In the genomic region with DNA sequence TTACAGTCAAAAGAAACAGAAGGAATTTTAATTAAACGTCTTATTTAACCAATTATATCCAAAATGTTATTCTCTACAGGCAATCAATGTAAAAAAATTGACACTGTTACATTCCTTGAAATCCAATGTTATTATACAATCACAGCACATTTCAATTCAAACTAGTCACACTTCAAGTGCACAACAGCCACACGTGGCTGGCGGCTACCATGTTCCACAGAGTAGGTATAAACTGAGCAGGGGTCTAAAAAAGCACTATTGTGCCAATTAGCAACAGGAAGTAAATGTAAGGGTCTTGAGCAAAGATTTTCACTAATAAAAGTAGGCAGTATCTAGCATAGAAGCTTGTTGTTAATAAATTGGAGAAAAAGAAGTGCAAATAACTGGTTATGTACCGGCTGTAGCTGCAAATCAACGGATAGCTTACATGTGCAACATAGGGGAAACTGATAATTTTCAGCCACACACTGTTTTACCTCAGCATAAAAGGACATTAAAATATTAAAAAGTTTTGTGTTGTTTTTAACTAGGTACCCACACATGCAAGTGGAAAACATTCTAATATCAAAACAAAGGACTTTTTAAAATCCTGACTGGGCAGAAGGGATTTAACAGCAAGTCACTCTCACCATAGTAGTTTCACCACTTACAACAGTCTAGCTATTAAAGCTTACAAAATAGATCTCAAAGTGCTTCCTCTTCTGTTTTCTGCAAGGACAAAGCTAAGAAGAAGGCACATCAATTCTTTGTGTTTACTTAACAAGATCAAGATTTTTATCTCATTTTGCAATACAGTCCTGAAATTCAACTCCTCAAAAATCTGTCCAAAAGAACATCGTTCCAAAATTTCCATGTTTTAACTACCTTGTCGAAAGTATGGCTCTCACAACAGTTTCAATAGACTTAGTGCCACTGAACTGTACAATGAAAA, we compare ENCODE assay signal across 9 cellular contexts. TPM values are rescaled to one million over a fixed set of nuclear protein-coding genes. Genes with fewer than 3 reads are reported as not detected.
DNase-seq lines count a peak whose midpoint lies in the region; ATAC-seq, FAIRE-seq and TF ChIP-seq lines count a peak whose summit lies in the region.
"Had no signal": no experiment of that assay in that cellular context is flagged by ENCODE, and none has a peak within 500 bp of the region (broad histone marks: within the 10 kb centered on the region; RNA-seq: fewer than 3 reads in every experiment).

No MANE protein-coding gene starts in this region.

- H3K27me3 Mint-ChIP-seq in activated T-helper 17 cell treated with anti-CD3 and anti-CD28 coated beads, Interleukin-2, amount 50 U/mL, for 72 hours: no peaks in the 10 kb centered on the region

- H3K27me3 ChIP-seq in HepG2 (ENCODE audit: control insufficient read depth in 1 of 2, insufficient read depth in 2 of 2, low read length in 2 of 2): no peaks in the 10 kb centered on the region; a peak in 1 of 5 replicates

- FAIRE-seq in A549 (lab: Jason Lieb, UNC): no peak
- peak; percentile 8 for FAIRE-seq in HepG2 (lab: Jason Lieb, UNC)

- H3K27ac ChIP-seq in A549 (no peak overlapping the region), HepG2 (ENCODE audit: extremely low read length, insufficient read depth, low read length) (no peak overlapping the region)

- peaks cover 32% of the 10 kb centered on the region; the same call in 2 of the 3 replicates for H3K4me1 ChIP-seq in A549
- peaks cover 57% of the 10 kb centered on the region for H3K4me1 ChIP-seq in HepG2 (ENCODE audit: insufficient read depth, low read length)

- H3K36me3 ChIP-seq in HepG2 (replicated peaks in 1 of 2; ENCODE audit: control insufficient read depth in 1 of 2, insufficient read depth in 2 of 2, low read length in 2 of 2): peaks cover 0 to under 1% of the 10 kb centered on the region in 2 experiments; a peak in 1 of 5 replicates

- peak overlapping the region; percentile 96 for H3K4me3 Mint-ChIP-seq in activated T-helper 17 cell treated with anti-CD3 and anti-CD28 coated beads, Interleukin-2, amount 50 U/mL, for 72 hours

- peaks cover 73% of the 10 kb centered on the region for H3K36me3 Mint-ChIP-seq in activated T-helper 17 cell treated with anti-CD3 and anti-CD28 coated beads, Interleukin-2, amount 50 U/mL, for 72 hours (ENCODE audit: low read depth)

- no peaks in the 10 kb centered on the region for H3K9me3 ChIP-seq in A549
- H3K9me3 ChIP-seq in HepG2 (ENCODE audit: low read length): no peaks in the 10 kb centered on the region

- TF ChIP-seq EP300 in A549 (IDR thresholded peaks at IDR 0.05) (no peak), HepG2 (IDR thresholded peaks at IDR 0.05; ENCODE audit: low read depth in 2 of 2, low read length in 2 of 2) (no peak), HepG2 (CRISPR knock-in tag; IDR thresholded peaks at IDR 0.05; ENCODE audit: borderline replicate concordance) (no peak)

- H3K79me2 ChIP-seq in HepG2 (ENCODE audit: insufficient read depth, low read length): peaks cover 75% of the 10 kb centered on the region

- H3K9me3 Mint-ChIP-seq in activated T-helper 17 cell treated with anti-CD3 and anti-CD28 coated beads, Interleukin-2, amount 50 U/mL, for 72 hours: peaks cover 4% of the 10 kb centered on the region

- H2AFZ ChIP-seq in HepG2 (ENCODE audit: low read length): no peak overlapping the region

- BruUV-seq in HepG2 (replicated peaks; lab: Mats Ljungman, UMichigan): no TSS peak

- intact Hi-C loops in HepG2 (cut with micrococcal nuclease; ENCODE audit: unreplicated experiment): loop anchor here (5.0 kb wide), 1 partner anchor 38 kb away; a partner anchor contains a TSS

- in situ Hi-C loops in HepG2 (cut with HindIII; ENCODE audit: extremely low pct_ligation_motif_present, low pct_unique_long_range_greater_than_20kb): no loop called here

- H3K9ac ChIP-seq in HepG2 (ENCODE audit: insufficient read depth, low read depth, low read length): peak overlapping the region; percentile 100; the same call in 1 of the 2 replicates

- H3K4me1 Mint-ChIP-seq in activated T-helper 17 cell treated with anti-CD3 and anti-CD28 coated beads, Interleukin-2, amount 50 U/mL, for 72 hours: peaks cover 44% of the 10 kb centered on the region

- no peak for TF ChIP-seq POLR2A in A549 (IDR thresholded peaks at IDR 0.05; ENCODE audit: low read length)
- TF ChIP-seq POLR2A in HepG2 (IDR thresholded peaks at IDR 0.05; ENCODE audit: insufficient read depth in 1 of 2, low read depth in 2 of 2, low read length in 2 of 2): 0 out of 4 replicates have a peak, but pooled peaks of 1 of the 2 experiments have one; percentile 7

- POLR2A ChIA-PET in A549 (lab: Yijun Ruan, JAX): no interaction called here
- POLR2A ChIA-PET in HepG2 (lab: Yijun Ruan, JAX): interaction anchor here (1.1 to 3.6 kb wide), 2 partner anchors 25 to 35 kb away, joined by 4 to 16 read pairs; a partner anchor contains a TSS

- ATAC-seq in A549 (no peak), HepG2 (no peak), GM18511 (IDR thresholded peaks at IDR 0.05; ENCODE audit: unreplicated experiment) (no peak)
- no peak for ATAC-seq in activated T-helper 17 cell treated with anti-CD3 and anti-CD28 coated beads, Interleukin-2, amount 50 U/mL, for 72 hours (replicated peaks)

- H3K27ac Mint-ChIP-seq in activated T-helper 17 cell treated with anti-CD3 and anti-CD28 coated beads, Interleukin-2, amount 50 U/mL, for 72 hours: peak overlapping the region; percentile 100

- DNase-seq in A549 (ENCODE audit: low read depth in 1 of 2, low spot score in 1 of 2): no peak
- DNase-seq in HFF-Myc (ENCODE audit: extremely low read depth, low read depth): no peak
- no peak for DNase-seq in HepG2 (ENCODE audit: low spot score)
- DNase-seq in NCI-H2107 treated with DMSO at 0.1 percent for 48 hours (lab: John Stamatoyannopoulos, UW; ENCODE audit: unreplicated experiment): no peak
- no peak for DNase-seq in NCI-H128 (lab: John Stamatoyannopoulos, UW; ENCODE audit: unreplicated experiment)
- no peak for DNase-seq in NCI-H2171 treated with DMSO at 0.1 percent for 48 hours (lab: John Stamatoyannopoulos, UW)

- TF ChIP-seq CTCF in A549 (IDR thresholded peaks at IDR 0.05) (no peak), HFF-Myc (IDR thresholded peaks at IDR 0.05; ENCODE audit: low read depth, low read length, missing control alignments) (no peak), HepG2 (CRISPR knock-in tag; IDR thresholded peaks at IDR 0.05) (no peak)

- WGBS in A549 (ENCODE audit: missing lambda C conversion rate): 70% methylated on average over 7 of the region's 7 CpGs
- 54% methylated on average over 7 of the region's 7 CpGs for WGBS in HepG2 (ENCODE audit: low lambda C conversion rate)

- H3K4me3 ChIP-seq in A549 (no peak overlapping the region), HFF-Myc (replicated peaks; ENCODE audit: low read depth, low read length) (peak overlapping the region; percentile 98), HepG2 (replicated peaks in 1 of 3; ENCODE audit: insufficient read depth in 1 of 3, low read depth in 2 of 3, low read length in 3 of 3) (peak overlapping the region; percentile 85 to 100 (median 99); a peak in 5 of 6 replicates)

- peaks cover 70% of the 10 kb centered on the region for H4K20me1 ChIP-seq in HepG2 (ENCODE audit: insufficient read depth, low read length)

- TF ChIP-seq RAD21 in A549 (conservative IDR thresholded peaks at IDR 0.05 in 1 of 2, IDR thresholded peaks at IDR 0.05 in 1 of 2) (no peak), HepG2 (CRISPR knock-in tag; IDR thresholded peaks at IDR 0.05) (no peak)

- H3K4me2 ChIP-seq in A549 (peak overlapping the region; percentile 91), HepG2 (ENCODE audit: low read depth, low read length) (peak overlapping the region; percentile 72)

- CTCF ChIA-PET in A549 (lab: Yijun Ruan, JAX) (no interaction called here), HepG2 (lab: Yijun Ruan, JAX; ENCODE audit: low intra/inter-chr PET ratio, low total read pairs) (no interaction called here)

RNA-seq across cellular contexts. Expression of a gene that starts 2.5 kb away (rescaled TPM):
- polyA plus RNA-seq in A549 (2011; rRNA removed) (221 and 236 TPM in 2 replicates), A549 (2017; fragmentation: RNase III; extraction: RNeasy Plus Mini Kit Qiagen cat#74134 plus additional on column Dnase treatment) (194 to 218 TPM (median 199 TPM) in 3 replicates), HepG2 (2011; rRNA removed) (115 and 150 TPM in 2 replicates)
- 44.7 and 53.6 TPM in 2 replicates for polyA plus RNA-seq in A549 (2012; cell fraction: cytosol; rRNA removed)
- polyA plus RNA-seq in A549 (2012; cell fraction: nucleus; rRNA removed): 38.1 and 54.3 TPM in 2 replicates
- 185 TPM in 2 replicates for polyA minus RNA-seq in A549 (2011; rRNA and poly(A)+ RNA removed)
- 100 to 1,000 TPM; 465 to 604 TPM for total RNA-seq in activated T-helper 17 cell treated with anti-CD3 and anti-CD28 coated beads, Interleukin-2, amount 50 U/mL, for 72 hours
- 313 and 582 TPM in 2 replicates for total RNA-seq in HepG2 (2016; rRNA removed; fragmentation: Illumina TruSeq; extraction: Trizol)
- total RNA-seq in HepG2 (2016; cell fraction: cytosol; rRNA removed; fragmentation: Illumina TruSeq; extraction: Trizol; ENCODE audit: low read depth): 97.9 and 113 TPM in 2 replicates
- 314 and 565 TPM in 2 replicates for total RNA-seq in HepG2 (2016; cell fraction: insoluble cytoplasmic fraction; rRNA removed; fragmentation: Illumina TruSeq; extraction: Trizol)
- total RNA-seq in HepG2 (2016; cell fraction: membrane; rRNA removed; fragmentation: Illumina TruSeq; extraction: Trizol): 270 and 306 TPM in 2 replicates
- 236 and 265 TPM in 2 replicates for total RNA-seq in HepG2 (2016; cell fraction: nucleus; rRNA removed; fragmentation: Illumina TruSeq; extraction: Trizol)
- polyA plus RNA-seq in HepG2 (2011; cell fraction: cytosol; rRNA removed): 130 and 182 TPM in 2 replicates
- 88.2 and 91.1 TPM in 2 replicates for polyA plus RNA-seq in HepG2 (2011; cell fraction: nucleus; rRNA removed)
- 455 and 466 TPM in 2 replicates for polyA plus RNA-seq in HepG2 (2012)
- polyA plus RNA-seq in HepG2 (2016; cell fraction: cytosol; fragmentation: Illumina TruSeq; extraction: Trizol; ENCODE audit: low read depth): 72.4 and 73.9 TPM in 2 replicates
- polyA plus RNA-seq in HepG2 (2016; cell fraction: insoluble cytoplasmic fraction; fragmentation: Illumina TruSeq; extraction: Trizol; ENCODE audit: low read depth): 382 and 405 TPM in 2 replicates
- 148 and 175 TPM in 2 replicates for polyA plus RNA-seq in HepG2 (2016; cell fraction: membrane; fragmentation: Illumina TruSeq; extraction: Trizol; ENCODE audit: low read depth)
- polyA plus RNA-seq in HepG2 (2016; cell fraction: nucleus; fragmentation: Illumina TruSeq; extraction: Trizol; ENCODE audit: insufficient read depth, low read depth): 211 and 222 TPM in 2 replicates
- polyA minus RNA-seq in HepG2 (2011; rRNA and poly(A)+ RNA removed; ENCODE audit: low replicate concordance): 174 and 286 TPM in 2 replicates
- polyA minus RNA-seq in HepG2 (2011; cell fraction: cytosol; rRNA and poly(A)+ RNA removed): 263 and 264 TPM in 2 replicates
- 272 and 276 TPM in 2 replicates for polyA minus RNA-seq in HepG2 (2011; cell fraction: nucleus; rRNA and poly(A)+ RNA removed)

RNA-seq across cellular contexts. Expression of a gene that starts 25.2 kb away (rescaled TPM):
- polyA plus RNA-seq in A549 (2011; rRNA removed) (24.6 and 28.7 TPM in 2 replicates), A549 (2017; fragmentation: RNase III; extraction: RNeasy Plus Mini Kit Qiagen cat#74134 plus additional on column Dnase treatment) (16.3 to 17.8 TPM (median 17.4 TPM) in 3 replicates), HepG2 (2011; rRNA removed) (33.5 and 36.5 TPM in 2 replicates)
- polyA plus RNA-seq in A549 (2012; cell fraction: cytosol; rRNA removed): 17.6 and 19.5 TPM in 2 replicates
- 6.6 and 6.7 TPM in 2 replicates for polyA plus RNA-seq in A549 (2012; cell fraction: nucleus; rRNA removed)
- polyA minus RNA-seq in A549 (2011; rRNA and poly(A)+ RNA removed): 10.0 and 15.9 TPM in 2 replicates
- total RNA-seq in activated T-helper 17 cell treated with anti-CD3 and anti-CD28 coated beads, Interleukin-2, amount 50 U/mL, for 72 hours: 10 to 100 TPM; 55.9 to 86.3 TPM
- 58.4 and 97.5 TPM in 2 replicates for total RNA-seq in HepG2 (2016; rRNA removed; fragmentation: Illumina TruSeq; extraction: Trizol)
- total RNA-seq in HepG2 (2016; cell fraction: cytosol; rRNA removed; fragmentation: Illumina TruSeq; extraction: Trizol; ENCODE audit: low read depth): 19.0 and 28.0 TPM in 2 replicates
- total RNA-seq in HepG2 (2016; cell fraction: insoluble cytoplasmic fraction; rRNA removed; fragmentation: Illumina TruSeq; extraction: Trizol): 53.5 and 88.0 TPM in 2 replicates
- 42.0 and 48.0 TPM in 2 replicates for total RNA-seq in HepG2 (2016; cell fraction: membrane; rRNA removed; fragmentation: Illumina TruSeq; extraction: Trizol)
- total RNA-seq in HepG2 (2016; cell fraction: nucleus; rRNA removed; fragmentation: Illumina TruSeq; extraction: Trizol): 30.4 and 38.9 TPM in 2 replicates
- polyA plus RNA-seq in HepG2 (2011; cell fraction: cytosol; rRNA removed): 28.5 and 33.7 TPM in 2 replicates
- 19.4 and 21.6 TPM in 2 replicates for polyA plus RNA-seq in HepG2 (2011; cell fraction: nucleus; rRNA removed)
- 33.5 and 38.3 TPM in 2 replicates for polyA plus RNA-seq in HepG2 (2012)
- 21.0 and 30.9 TPM in 2 replicates for polyA plus RNA-seq in HepG2 (2016; cell fraction: cytosol; fragmentation: Illumina TruSeq; extraction: Trizol; ENCODE audit: low read depth)
- 48.0 and 55.9 TPM in 2 replicates for polyA plus RNA-seq in HepG2 (2016; cell fraction: insoluble cytoplasmic fraction; fragmentation: Illumina TruSeq; extraction: Trizol; ENCODE audit: low read depth)
- 16.2 and 22.6 TPM in 2 replicates for polyA plus RNA-seq in HepG2 (2016; cell fraction: membrane; fragmentation: Illumina TruSeq; extraction: Trizol; ENCODE audit: low read depth)
- polyA plus RNA-seq in HepG2 (2016; cell fraction: nucleus; fragmentation: Illumina TruSeq; extraction: Trizol; ENCODE audit: insufficient read depth, low read depth): 30.6 and 34.2 TPM in 2 replicates
- polyA minus RNA-seq in HepG2 (2011; rRNA and poly(A)+ RNA removed; ENCODE audit: low replicate concordance): 32.6 and 42.5 TPM in 2 replicates
- 32.5 and 34.0 TPM in 2 replicates for polyA minus RNA-seq in HepG2 (2011; cell fraction: cytosol; rRNA and poly(A)+ RNA removed)
- polyA minus RNA-seq in HepG2 (2011; cell fraction: nucleus; rRNA and poly(A)+ RNA removed): 44.3 and 53.9 TPM in 2 replicates

RNA-seq across cellular contexts. Expression of a gene that starts 38.7 kb away (rescaled TPM):
- polyA plus RNA-seq in A549 (2011; rRNA removed) (42.6 and 52.2 TPM in 2 replicates), A549 (2017; fragmentation: RNase III; extraction: RNeasy Plus Mini Kit Qiagen cat#74134 plus additional on column Dnase treatment) (28.4 to 28.7 TPM (median 28.7 TPM) in 3 replicates), HepG2 (2011; rRNA removed) (26.9 and 38.6 TPM in 2 replicates)
- polyA plus RNA-seq in A549 (2012; cell fraction: cytosol; rRNA removed): 9.5 and 10.6 TPM in 2 replicates
- polyA plus RNA-seq in A549 (2012; cell fraction: nucleus; rRNA removed): 2.6 and 4.9 TPM in 2 replicates
- polyA minus RNA-seq in A549 (2011; rRNA and poly(A)+ RNA removed): 23.4 and 25.2 TPM in 2 replicates
- 10 to 100 TPM; 45.5 to 54.8 TPM for total RNA-seq in activated T-helper 17 cell treated with anti-CD3 and anti-CD28 coated beads, Interleukin-2, amount 50 U/mL, for 72 hours
- 58.8 and 96.2 TPM in 2 replicates for total RNA-seq in HepG2 (2016; rRNA removed; fragmentation: Illumina TruSeq; extraction: Trizol)
- total RNA-seq in HepG2 (2016; cell fraction: cytosol; rRNA removed; fragmentation: Illumina TruSeq; extraction: Trizol; ENCODE audit: low read depth): 8.6 and 9.7 TPM in 2 replicates
- total RNA-seq in HepG2 (2016; cell fraction: insoluble cytoplasmic fraction; rRNA removed; fragmentation: Illumina TruSeq; extraction: Trizol): 58.1 and 100 TPM in 2 replicates
- 44.9 and 45.2 TPM in 2 replicates for total RNA-seq in HepG2 (2016; cell fraction: membrane; rRNA removed; fragmentation: Illumina TruSeq; extraction: Trizol)
- 26.3 and 29.5 TPM in 2 replicates for total RNA-seq in HepG2 (2016; cell fraction: nucleus; rRNA removed; fragmentation: Illumina TruSeq; extraction: Trizol)
- polyA plus RNA-seq in HepG2 (2011; cell fraction: cytosol; rRNA removed): 16.4 and 26.5 TPM in 2 replicates
- 5.8 and 7.9 TPM in 2 replicates for polyA plus RNA-seq in HepG2 (2011; cell fraction: nucleus; rRNA removed)
- 27.6 and 33.3 TPM in 2 replicates for polyA plus RNA-seq in HepG2 (2012)
- 7.5 and 9.2 TPM in 2 replicates for polyA plus RNA-seq in HepG2 (2016; cell fraction: cytosol; fragmentation: Illumina TruSeq; extraction: Trizol; ENCODE audit: low read depth)
- polyA plus RNA-seq in HepG2 (2016; cell fraction: insoluble cytoplasmic fraction; fragmentation: Illumina TruSeq; extraction: Trizol; ENCODE audit: low read depth): 91.0 and 103 TPM in 2 replicates
- 30.3 and 31.9 TPM in 2 replicates for polyA plus RNA-seq in HepG2 (2016; cell fraction: membrane; fragmentation: Illumina TruSeq; extraction: Trizol; ENCODE audit: low read depth)
- polyA plus RNA-seq in HepG2 (2016; cell fraction: nucleus; fragmentation: Illumina TruSeq; extraction: Trizol; ENCODE audit: insufficient read depth, low read depth): 33.7 and 34.2 TPM in 2 replicates
- 19.6 and 37.8 TPM in 2 replicates for polyA minus RNA-seq in HepG2 (2011; rRNA and poly(A)+ RNA removed; ENCODE audit: low replicate concordance)
- polyA minus RNA-seq in HepG2 (2011; cell fraction: cytosol; rRNA and poly(A)+ RNA removed): 37.4 and 37.5 TPM in 2 replicates
- polyA minus RNA-seq in HepG2 (2011; cell fraction: nucleus; rRNA and poly(A)+ RNA removed): 24.2 and 29.1 TPM in 2 replicates

RNA-seq across cellular contexts. Expression of a gene that starts 59.9 kb away (rescaled TPM):
- polyA plus RNA-seq in A549 (2011; rRNA removed) (not detected in 2 replicates), A549 (2017; fragmentation: RNase III; extraction: RNeasy Plus Mini Kit Qiagen cat#74134 plus additional on column Dnase treatment) (not detected in 3 replicates), HepG2 (2011; rRNA removed) (not detected in 2 replicates)
- not detected in 2 replicates for polyA plus RNA-seq in A549 (2012; cell fraction: cytosol; rRNA removed)
- polyA plus RNA-seq in A549 (2012; cell fraction: nucleus; rRNA removed): not detected in 2 replicates
- polyA minus RNA-seq in A549 (2011; rRNA and poly(A)+ RNA removed): not detected in 2 replicates
- not detected for total RNA-seq in activated T-helper 17 cell treated with anti-CD3 and anti-CD28 coated beads, Interleukin-2, amount 50 U/mL, for 72 hours
- total RNA-seq in HepG2 (2016; rRNA removed; fragmentation: Illumina TruSeq; extraction: Trizol): not detected in 2 replicates
- total RNA-seq in HepG2 (2016; cell fraction: cytosol; rRNA removed; fragmentation: Illumina TruSeq; extraction: Trizol; ENCODE audit: low read depth): not detected in 2 replicates
- not detected in 2 replicates for total RNA-seq in HepG2 (2016; cell fraction: insoluble cytoplasmic fraction; rRNA removed; fragmentation: Illumina TruSeq; extraction: Trizol)
- not detected in 2 replicates for total RNA-seq in HepG2 (2016; cell fraction: membrane; rRNA removed; fragmentation: Illumina TruSeq; extraction: Trizol)
- not detected in 2 replicates for total RNA-seq in HepG2 (2016; cell fraction: nucleus; rRNA removed; fragmentation: Illumina TruSeq; extraction: Trizol)
- polyA plus RNA-seq in HepG2 (2011; cell fraction: cytosol; rRNA removed): not detected in 2 replicates
- not detected in 2 replicates for polyA plus RNA-seq in HepG2 (2011; cell fraction: nucleus; rRNA removed)
- not detected in 2 replicates for polyA plus RNA-seq in HepG2 (2012)
- polyA plus RNA-seq in HepG2 (2016; cell fraction: cytosol; fragmentation: Illumina TruSeq; extraction: Trizol; ENCODE audit: low read depth): not detected in 2 replicates
- polyA plus RNA-seq in HepG2 (2016; cell fraction: insoluble cytoplasmic fraction; fragmentation: Illumina TruSeq; extraction: Trizol; ENCODE audit: low read depth): not detected in 2 replicates
- polyA plus RNA-seq in HepG2 (2016; cell fraction: membrane; fragmentation: Illumina TruSeq; extraction: Trizol; ENCODE audit: low read depth): not detected in 2 replicates
- polyA plus RNA-seq in HepG2 (2016; cell fraction: nucleus; fragmentation: Illumina TruSeq; extraction: Trizol; ENCODE audit: insufficient read depth, low read depth): not detected in 2 replicates
- polyA minus RNA-seq in HepG2 (2011; rRNA and poly(A)+ RNA removed; ENCODE audit: low replicate concordance): 0.33 TPM in 1 of 2 replicates, not detected in the other
- polyA minus RNA-seq in HepG2 (2011; cell fraction: cytosol; rRNA and poly(A)+ RNA removed): not detected in 2 replicates
- polyA minus RNA-seq in HepG2 (2011; cell fraction: nucleus; rRNA and poly(A)+ RNA removed): not detected in 2 replicates
- total RNA-seq: mononuclear cell had no signal
